ENCODE assay signal across 1 cellular context in the genomic region with DNA sequence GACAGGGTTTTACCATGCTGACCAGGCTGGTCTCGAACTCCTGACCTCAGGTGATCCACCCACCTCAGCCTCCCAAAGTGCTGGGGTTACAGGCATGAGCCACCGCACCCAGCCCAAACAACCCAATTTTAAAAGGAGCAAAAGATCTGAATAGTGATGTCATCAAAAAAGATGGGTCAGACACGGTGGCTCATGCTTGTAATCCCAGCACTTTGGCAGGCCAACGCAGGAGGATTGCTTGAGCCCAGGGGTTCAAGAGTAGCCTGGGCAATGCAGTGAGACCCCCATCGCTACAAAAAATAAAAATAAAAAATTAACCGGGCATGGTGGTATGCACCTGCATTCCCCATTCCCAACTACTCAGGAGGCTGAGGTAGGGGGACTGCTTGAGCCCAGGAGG.
A peak's percentile ranks its signal among the peaks of the same experiment; 100 is the strongest.
TF ChIP-seq lines count a peak whose summit lies in the region.

No MANE protein-coding gene starts in this region.

TF ChIP-seq in WTC11, 78 proteins besides CTCF, POLR2A, EP300 and RAD21:
- TF ChIP-seq, protein P1, sequence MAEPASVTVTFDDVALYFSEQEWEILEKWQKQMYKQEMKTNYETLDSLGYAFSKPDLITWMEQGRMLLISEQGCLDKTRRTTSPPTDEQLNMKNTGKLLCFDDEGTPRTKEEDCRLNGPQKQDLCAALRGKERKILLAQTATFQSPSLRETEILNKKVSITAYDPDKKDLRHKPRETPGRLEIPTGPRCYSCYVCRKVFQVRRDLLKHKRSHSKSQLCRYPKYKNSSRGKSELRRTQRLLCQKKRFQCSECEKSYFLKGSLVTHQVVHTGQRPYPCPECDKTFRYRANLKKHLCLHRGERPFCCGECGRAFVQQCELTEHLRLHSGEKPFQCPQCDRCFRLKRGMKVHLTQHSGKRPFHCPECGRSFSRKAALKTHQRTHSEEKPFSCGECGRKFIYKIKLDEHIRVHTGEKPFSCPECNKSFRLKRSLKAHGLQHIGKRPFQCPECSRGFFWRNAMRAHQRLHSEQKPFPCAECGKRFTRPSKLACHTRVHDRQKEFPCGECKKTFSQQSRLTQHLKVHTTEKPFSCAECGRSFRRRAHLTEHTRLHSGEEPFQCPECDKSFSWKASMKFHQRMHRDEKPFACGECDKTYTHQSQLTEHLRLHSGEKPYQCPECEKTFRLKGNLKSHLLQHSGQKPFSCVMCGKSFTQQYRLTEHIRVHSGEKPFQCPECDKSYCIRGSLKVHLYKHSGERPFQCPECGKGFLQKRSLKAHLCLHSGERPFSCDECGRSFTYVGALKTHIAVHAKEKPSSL (CRISPR knock-in tag; conservative IDR thresholded peaks at IDR 0.05), result no peak
- TF ChIP-seq ZNF121 (CRISPR knock-in tag; IDR thresholded peaks at IDR 0.05), result peak; percentile 96
